ENCODE assay signal across 8 cellular contexts in genomic region chr6:109482913-109483743, GRCh38. TPM values are rescaled to one million over a fixed set of nuclear protein-coding genes. Genes with fewer than 3 reads are reported as not detected.
A peak's percentile ranks its signal among the peaks of the same experiment; 100 is the strongest.
DNase-seq lines count a peak whose midpoint lies in the region; ATAC-seq and TF ChIP-seq lines count a peak whose summit lies in the region.

TSS of gene ZBTB24 (minus strand) at chr6:109483219. CDS start at chr6:109482026, 1,193 bp downstream.

- no peaks in the 10 kb centered on the region for H3K9me3 ChIP-seq in spleen

- TF ChIP-seq CTCF in AG09319 (IDR thresholded peaks at IDR 0.05; ENCODE audit: low read depth, low read length) (no peak), activated B cell treated with CpG ODN at 0.5 μM for 24 hours (IDR thresholded peaks at IDR 0.05) (no peak), cardiac fibroblast (IDR thresholded peaks at IDR 0.05; ENCODE audit: low read depth, low read length) (no peak), spleen (IDR thresholded peaks at IDR 0.05 in 8 of 11, conservative IDR thresholded peaks at IDR 0.05 in 3 of 11) (peak in 1 of 11 experiments; percentile 8)

- H3K4me1 ChIP-seq in spleen, result peaks cover 35 to 54% (median 52%) of the 10 kb centered on the region in 6 donors

- DNase-seq in AG09319 (ENCODE audit: extremely low read depth, low read depth) (peak; percentile 64), NCI-H226 (peak; percentile 85), activated B cell treated with CpG ODN at 0.5 μM for 24 hours (peak; percentile 81), cardiac fibroblast (ENCODE audit: low read depth in 2 of 2) (peak; percentile 85 to 94), iris pigment epithelial cell (ENCODE audit: low read depth) (peak; percentile 91), spleen (peak; percentile 99)

- peaks cover 37% of the 10 kb centered on the region for H3K36me3 Mint-ChIP-seq in activated B cell treated with CpG ODN at 0.5 μM for 24 hours (ENCODE audit: low read depth)

- H3K27ac ChIP-seq in spleen, result peak within 1 kb of the TSS; percentile 80 to 95 (median 88)

- no peaks in the 10 kb centered on the region for H3K9me3 Mint-ChIP-seq in activated B cell treated with CpG ODN at 0.5 μM for 24 hours

- ATAC-seq in HG03159 (IDR thresholded peaks at IDR 0.05; ENCODE audit: unreplicated experiment) (peak; percentile 92), activated B cell treated with CpG ODN at 0.5 μM for 24 hours (ENCODE audit: low read depth) (peak; percentile 82)

- intact Hi-C loops in activated B cell treated with CpG ODN at 0.5 μM for 24 hours (cut with micrococcal nuclease), result loop anchor here (1.0 to 10.0 kb wide), 10 partner anchors 11 to 1392 kb away; partner anchors contain the start of genes AK9, AMD1, CD164 and CDC40
- intact Hi-C loops in spleen (cut with DNase I; ENCODE audit: low total_unique reads), result no loop called here

- H3K27ac Mint-ChIP-seq in activated B cell treated with CpG ODN at 0.5 μM for 24 hours, result peak within 1 kb of the TSS; percentile 85

- in situ Hi-C loops in GM18951 (cut with MboI; ENCODE audit: low sequenced_read_pairs, unreplicated experiment), result no loop called here

- H3K4me3 Mint-ChIP-seq in activated B cell treated with CpG ODN at 0.5 μM for 24 hours, result peak within 1 kb of the TSS; percentile 95

- no peaks in the 10 kb centered on the region for H3K27me3 Mint-ChIP-seq in activated B cell treated with CpG ODN at 0.5 μM for 24 hours

- TF ChIP-seq POLR2A in GM18951 (IDR thresholded peaks at IDR 0.05; ENCODE audit: extremely low read depth, insufficient read depth, insufficient read length) (peak; percentile 80), spleen (IDR thresholded peaks at IDR 0.05) (peak in 1 of 3 donors; percentile 79)

- peaks cover 52% of the 10 kb centered on the region for H3K4me1 Mint-ChIP-seq in activated B cell treated with CpG ODN at 0.5 μM for 24 hours

- WGBS in spleen, 5 donors, result 0 to 2% (median 1%) methylated on average over 24 to 95 of the region's 98 CpGs

- H3K27me3 ChIP-seq in spleen (replicated peaks in 1 of 7), result no peaks in the 10 kb centered on the region

- H3K4me3 ChIP-seq in cardiac fibroblast (replicated peaks in 1 of 2; ENCODE audit: low read depth in 2 of 2, low read length in 2 of 2) (peak within 1 kb of the TSS; percentile 70 to 77), spleen (peak within 1 kb of the TSS; percentile 68 to 100 (median 95))

- POLR2A ChIA-PET in activated B cell treated with CpG ODN at 0.5 μM for 24 hours (lab: Charles Lee), result interaction anchor here (0.7 to 5.3 kb wide), 15 partner anchors 11 to 1189 kb away, joined by 3 to 70 read pairs (median 4); partner anchors contain the start of genes CD164, CEP57L1, MICAL1 and PPIL6

- H3K36me3 ChIP-seq in spleen, result peaks cover 0 to 36% (median 8%) of the 10 kb centered on the region in 6 donors

- CTCF ChIA-PET in activated B cell treated with CpG ODN at 0.5 μM for 24 hours (lab: Charles Lee), result interaction anchor here (1.1 to 1.5 kb wide), 3 partner anchors 26 to 100 kb away, joined by 3 to 7 read pairs (median 5); partner anchors contain the start of genes PPIL6 and SMPD2

RNA-seq across cellular contexts. Expression of gene ZBTB24, which starts in this region (rescaled TPM):
- total RNA-seq in activated B cell treated with CpG ODN at 0.5 μM for 24 hours (22.8 and 25.4 TPM in 2 replicates), spleen (10 to 100 TPM; 11.1 to 15.0 (median 13.0) TPM)
- 1 to 10 TPM; 4.5 to 8.7 (median 5.6) TPM for polyA plus RNA-seq in spleen

Comparison
In these comparisons a context has a peak if more than half of its experiments do, and no peak if none do; other contexts are left out.
1. Peak in every context shown above with its lines: DNase-seq, ATAC-seq, H3K4me3 ChIP-seq and H3K27ac ChIP-seq.